In genomic region chr12:67559751-67560150, GRCh38 we compare ENCODE assay signal across 34 cellular contexts.
"Had no signal": no experiment of that assay in that cellular context is flagged by ENCODE, and none has a peak within 500 bp of the region (broad histone marks: within the 10 kb centered on the region; RNA-seq: fewer than 3 reads in every experiment).

No MANE protein-coding gene starts in this region.

- H3K9me3 ChIP-seq: MG63 had no signal

- H3K27me3 ChIP-seq: MG63 had no signal

- H3K4me3 ChIP-seq: MG63 had no signal

- H3K36me3 ChIP-seq: MG63 had no signal

- DNase-seq: Karpas-422, Kasumi-1, MG63, MM.1S, MV-4-11, NCI-H1048, NCI-H1092, NCI-H1092 treated with DMSO at 0.1 percent for 48 hours, NCI-H1105, NCI-H1105 treated with DMSO at 0.1 percent for 48 hours, NCI-H1417, NCI-H1417 treated with DMSO at 0.1 percent for 48 hours, NCI-H1436, NCI-H1436 treated with DMSO at 0.1 percent for 48 hours, NCI-H146, NCI-H1694, NCI-H1694 treated with DMSO at 0.1 percent for 48 hours, NCI-H187, NCI-H187 treated with DMSO at 0.1 percent for 48 hours, NCI-H1930, NCI-H2029, NCI-H2029 treated with DMSO at 0.1 percent for 48 hours, NCI-H2081, NCI-H2081 treated with DMSO at 0.1 percent for 48 hours, NCI-H2107, NCI-H2171, NCI-H2171 treated with DMSO at 0.1 percent for 48 hours, NCI-H2227 treated with DMSO at 0.1 percent for 48 hours, NCI-H226, NCI-H345, NCI-H446, NCI-H446 treated with DMSO at 0.1 percent for 48 hours, NCI-H510A, NCI-H510A treated with DMSO at 0.1 percent for 48 hours had no signal
